ENCODE assay signal across 25 cellular contexts in the genomic region with DNA sequence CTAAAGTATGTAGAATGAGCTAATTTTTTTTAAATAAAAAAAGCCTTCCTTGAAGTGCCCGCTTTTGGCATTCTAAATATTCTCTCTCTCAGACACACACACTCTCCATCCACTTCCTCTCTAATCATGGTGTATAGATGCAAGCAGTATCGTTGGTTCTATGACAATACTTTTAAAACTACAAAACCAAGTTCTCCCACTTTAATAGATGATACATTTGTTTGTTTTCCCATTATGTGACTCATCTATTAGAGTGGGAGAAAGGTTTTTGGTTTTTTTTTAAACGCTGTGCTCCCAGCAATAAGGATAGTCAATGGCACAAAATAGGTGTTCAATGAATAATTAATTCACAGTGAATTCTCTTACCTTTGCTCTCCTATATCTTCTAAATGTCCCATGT. TPM values are rescaled to one million over a fixed set of nuclear protein-coding genes. Genes with fewer than 3 reads are reported as not detected.
DNase-seq lines count a peak whose midpoint lies in the region; ATAC-seq, FAIRE-seq and TF ChIP-seq lines count a peak whose summit lies in the region.
"Had no signal": no experiment of that assay in that cellular context is flagged by ENCODE, and none has a peak within 500 bp of the region (broad histone marks: within the 10 kb centered on the region; RNA-seq: fewer than 3 reads in every experiment).

No MANE protein-coding gene starts in this region.

- ATAC-seq in A549: peak in 1 of 2 experiments; percentile 58; a peak in 3 of 6 replicates
- no peak for ATAC-seq in lower lobe of right lung
- ATAC-seq in HG03045 (IDR thresholded peaks at IDR 0.05; ENCODE audit: unreplicated experiment): no peak
- ATAC-seq: HepG2, Panc1 had no signal

- H2AFZ ChIP-seq in GM23248 (no peak overlapping the region), PC-9 (no peak overlapping the region)

- POLR2A ChIA-PET in A549 (lab: Yijun Ruan, JAX): no interaction called here
- POLR2A ChIA-PET in PC-9 (lab: Charles Lee; ENCODE audit: unreplicated experiment): no interaction called here
- POLR2A ChIA-PET in GM10248 (lab: Yijun Ruan, JAX): no interaction called here

- H3F3A ChIP-seq in GM23248 (ENCODE audit: insufficient read depth): no peaks in the 10 kb centered on the region
- peaks cover 6% of the 10 kb centered on the region for H3F3A ChIP-seq in PC-9 (ENCODE audit: insufficient read depth, low read depth)

- H3K27me3 ChIP-seq in GM23248 (replicated peaks; ENCODE audit: insufficient read depth) (no peaks in the 10 kb centered on the region), PC-9 (ENCODE audit: insufficient read depth, low read depth) (no peaks in the 10 kb centered on the region), lower lobe of right lung (ENCODE audit: low read depth) (no peaks in the 10 kb centered on the region)
- H3K27me3 ChIP-seq: SJCRH30 had no signal

- H3K4me1 ChIP-seq in A549 (peaks cover 15% of the 10 kb centered on the region), GM23248 (ENCODE audit: insufficient read depth) (peaks cover 17% of the 10 kb centered on the region), PC-9 (replicated peaks; ENCODE audit: insufficient read depth) (peaks cover 25% of the 10 kb centered on the region), lower lobe of right lung (peaks cover 3% of the 10 kb centered on the region)

- H3K4me3 ChIP-seq in A549 (no peak overlapping the region), GM23248 (no peak overlapping the region), PC-9 (no peak overlapping the region), fibroblast of mammary gland (ENCODE audit: control insufficient read depth, low read depth, low read length) (no peak overlapping the region), lower lobe of right lung (no peak overlapping the region)
- H3K4me3 ChIP-seq: SJCRH30 had no signal

- DNase-seq in A549 (ENCODE audit: low read depth in 1 of 2, low spot score in 1 of 2) (peak; percentile 12 to 13), GM23248 (peak; percentile 44), PC-9 (peak in 1 of 2 experiments; percentile 80), fibroblast of mammary gland (ENCODE audit: low read depth) (peak; percentile 39), GM10248 (ENCODE audit: extremely low spot score) (no peak), lower lobe of right lung (no peak), type B pancreatic cell (ENCODE audit: extremely low spot score, unreplicated experiment) (no peak)
- DNase-seq: CD8-positive, alpha-beta memory T cell; DND-41; GDM1; KBM-7; NCI-H1092 treated with DMSO at 0.1 percent for 48 hours; NCI-H1436 treated with DMSO at 0.1 percent for 48 hours; NCI-H2029; NCI-H226; NCI-H510A treated with DMSO at 0.1 percent for 48 hours; NCI-H748 treated with DMSO at 0.1 percent for 48 hours; SJCRH30; T-helper 1 cell had no signal

- TF ChIP-seq POLR2A in A549 (IDR thresholded peaks at IDR 0.05; ENCODE audit: low read length): no peak

- TF ChIP-seq RAD21 in A549 (conservative IDR thresholded peaks at IDR 0.05 in 1 of 2, IDR thresholded peaks at IDR 0.05 in 1 of 2): no peak

- TF ChIP-seq EP300 in A549 (IDR thresholded peaks at IDR 0.05): no peak

- CTCF ChIA-PET in A549 (lab: Yijun Ruan, JAX): interaction anchor here (0.7 to 2.9 kb wide), 5 partner anchors 8 to 42 kb away, joined by 3 to 7 read pairs (median 3); no protein-coding TSS in a partner anchor
- CTCF ChIA-PET in PC-9 (lab: Charles Lee): no interaction called here
- CTCF ChIA-PET in GM10248 (lab: Yijun Ruan, JAX): interaction anchor here (1.4 kb wide), 1 partner anchor 27 kb away, joined by 3 read pairs; no protein-coding TSS in a partner anchor

- H3K79me2 ChIP-seq in GM23248 (ENCODE audit: insufficient read depth): no peaks in the 10 kb centered on the region
- no peaks in the 10 kb centered on the region for H3K79me2 ChIP-seq in PC-9 (ENCODE audit: low read depth)

- H3K36me3 ChIP-seq in GM23248 (ENCODE audit: low read depth) (peaks cover 5% of the 10 kb centered on the region; the same call in 1 of the 2 replicates), PC-9 (ENCODE audit: low read depth) (peaks cover 12% of the 10 kb centered on the region; the same call in 1 of the 2 replicates), lower lobe of right lung (no peaks in the 10 kb centered on the region)
- H3K36me3 ChIP-seq: SJCRH30 had no signal

- H3K27ac ChIP-seq in A549: no peak overlapping the region
- no peak overlapping the region for H3K27ac ChIP-seq in GM23248
- H3K27ac ChIP-seq in PC-9: peak overlapping the region; percentile 59
- no peak overlapping the region for H3K27ac ChIP-seq in lower lobe of right lung
- H3K27ac ChIP-seq: 22Rv1, C4-2B, SJCRH30 had no signal

- H3K27me3 Mint-ChIP-seq in type B pancreatic cell: no peaks in the 10 kb centered on the region

- intact Hi-C loops in PC-9 (cut with micrococcal nuclease; ENCODE audit: unreplicated experiment) (loop anchor here (10.0 kb wide), 2 partner anchors 966 to 1316 kb away; no protein-coding TSS in a partner anchor), lower lobe of right lung (cut with DNase I) (no loop called here)

- H3K4me3 Mint-ChIP-seq in type B pancreatic cell: no peak overlapping the region
- H3K4me3 Mint-ChIP-seq: CD8-positive, alpha-beta memory T cell had no signal

- H4K20me1 ChIP-seq in GM23248 (ENCODE audit: insufficient read depth) (no peaks in the 10 kb centered on the region), PC-9 (ENCODE audit: insufficient read depth) (no peaks in the 10 kb centered on the region)

- no peak overlapping the region for H3K9ac ChIP-seq in GM23248

- in situ Hi-C loops in GM23248 (cut with MboI): no loop called here

- H3K9me2 ChIP-seq in GM23248 (ENCODE audit: insufficient read depth) (no peaks in the 10 kb centered on the region), PC-9 (ENCODE audit: insufficient read depth) (peaks cover 3% of the 10 kb centered on the region; the same call in 1 of the 2 replicates)

- TF ChIP-seq CTCF in A549 (IDR thresholded peaks at IDR 0.05) (no peak), PC-9 (conservative IDR thresholded peaks at IDR 0.05) (no peak), fibroblast of mammary gland (conservative IDR thresholded peaks at IDR 0.05; ENCODE audit: control insufficient read depth, insufficient read depth, low read depth, low read length) (no peak), GM10248 (IDR thresholded peaks at IDR 0.05; ENCODE audit: control extremely low read depth, extremely low read depth, low read depth, missing control alignments) (no peak), lower lobe of right lung (IDR thresholded peaks at IDR 0.05) (no peak), type B pancreatic cell (conservative IDR thresholded peaks at IDR 0.05) (no peak)

- 15% methylated on average over 3 of the region's 3 CpGs for WGBS in A549 (ENCODE audit: missing lambda C conversion rate)
- WGBS in GM23248 (ENCODE audit: low coverage in 1 of 2, low lambda C conversion rate in 2 of 2, missing lambda C conversion rate in 2 of 2), 2 experiments: 47 to 48% methylated on average over 3 of the region's 3 CpGs

- peak; percentile 23 for FAIRE-seq in A549 (lab: Jason Lieb, UNC)
- FAIRE-seq: H1, HepG2 had no signal

- H3K9me3 Mint-ChIP-seq in type B pancreatic cell: peaks cover 11% of the 10 kb centered on the region
- H3K9me3 Mint-ChIP-seq: CD8-positive, alpha-beta memory T cell had no signal

- H3K9me3 ChIP-seq in A549 (peaks cover 11% of the 10 kb centered on the region; the same call in 1 of the 3 replicates), GM23248 (ENCODE audit: low read depth) (no peaks in the 10 kb centered on the region), PC-9 (ENCODE audit: insufficient read depth, low read depth) (peaks cover 33% of the 10 kb centered on the region), lower lobe of right lung (no peaks in the 10 kb centered on the region)

- peaks cover 7% of the 10 kb centered on the region for H3K4me1 Mint-ChIP-seq in type B pancreatic cell (ENCODE audit: unreplicated experiment)
- H3K4me1 Mint-ChIP-seq: CD8-positive, alpha-beta memory T cell had no signal

- no peak overlapping the region for H3K27ac Mint-ChIP-seq in type B pancreatic cell
- H3K27ac Mint-ChIP-seq: CD8-positive, alpha-beta memory T cell had no signal

- BruUV-seq in PC-9 (replicated peaks; lab: Mats Ljungman, UMichigan): no TSS peak

- peaks cover 13% of the 10 kb centered on the region for H3K36me3 Mint-ChIP-seq in type B pancreatic cell
- H3K36me3 Mint-ChIP-seq: CD8-positive, alpha-beta memory T cell had no signal

- peak overlapping the region; percentile 49 for H3K4me2 ChIP-seq in A549
- H3K4me2 ChIP-seq in GM23248 (ENCODE audit: unreplicated experiment): no peak overlapping the region
- H3K4me2 ChIP-seq in PC-9: peak overlapping the region; percentile 15; the same call in 1 of the 2 replicates

TF ChIP-seq in A549, 52 proteins besides CTCF, POLR2A, EP300 and RAD21:
- TF ChIP-seq USF2 (IDR thresholded peaks at IDR 0.05): no peak
- TF ChIP-seq NFE2L2 (conservative IDR thresholded peaks at IDR 0.05; ENCODE audit: low read length): no peak
- TF ChIP-seq GATA3 (IDR thresholded peaks at IDR 0.05; ENCODE audit: borderline replicate concordance): no peak
- no peak for TF ChIP-seq PHF8 (IDR thresholded peaks at IDR 0.05; ENCODE audit: borderline replicate concordance, low read depth)
- TF ChIP-seq FOSL2 (IDR thresholded peaks at IDR 0.05): no peak
- TF ChIP-seq FOSL2 (CRISPR knock-in tag; IDR thresholded peaks at IDR 0.05): peak; percentile 56
- TF ChIP-seq JUNB (IDR thresholded peaks at IDR 0.05): 0 out of 2 replicates have a peak, but pooled peaks have one; percentile 20

RNA-seq across cellular contexts. Expression of gene FZD4, which starts 44.6 kb away (rescaled TPM):
- polyA plus RNA-seq in A549 (2011; rRNA removed) (0.90 and 1.3 TPM in 2 replicates), A549 (2017; fragmentation: RNase III; extraction: RNeasy Plus Mini Kit Qiagen cat#74134 plus additional on column Dnase treatment) (0.61 to 0.67 TPM (median 0.66 TPM) in 3 replicates), GM23248 (2016; fragmentation: Nextera tagmentation; extraction: Ambion mirVana) (7.8 and 8.3 TPM in 2 replicates)
- polyA plus RNA-seq in A549 (2012; cell fraction: cytosol; rRNA removed): 0.41 and 0.60 TPM in 2 replicates
- polyA plus RNA-seq in A549 (2012; cell fraction: nucleus; rRNA removed): 0.48 and 0.67 TPM in 2 replicates
- polyA minus RNA-seq in A549 (2011; rRNA and poly(A)+ RNA removed): 1.0 and 1.7 TPM in 2 replicates
- 19.1 and 21.3 TPM in 2 replicates for total RNA-seq in GM23248 (2014; rRNA removed; shearing (Covaris generic))
- total RNA-seq in PC-9 (2021) (2.6 TPM in 2 replicates), lower lobe of right lung (51.1 TPM), type B pancreatic cell (ENCODE audit: low replicate concordance) (6.4 and 11.9 TPM in 2 replicates)
- polyA plus RNA-seq: CD8-positive, alpha-beta memory T cell had no signal

Comparison
In these comparisons a context has a peak if more than half of its experiments do, and no peak if none do; other contexts are left out.
1. DNase-seq: peak in A549 (2 of 2), GM23248 (single experiment) and fibroblast of mammary gland (single experiment); none in GM10248 (single experiment), lower lobe of right lung (single experiment) and type B pancreatic cell (single experiment).